Comparison of ENCODE assay signal across 25 cellular contexts in the genomic region with DNA sequence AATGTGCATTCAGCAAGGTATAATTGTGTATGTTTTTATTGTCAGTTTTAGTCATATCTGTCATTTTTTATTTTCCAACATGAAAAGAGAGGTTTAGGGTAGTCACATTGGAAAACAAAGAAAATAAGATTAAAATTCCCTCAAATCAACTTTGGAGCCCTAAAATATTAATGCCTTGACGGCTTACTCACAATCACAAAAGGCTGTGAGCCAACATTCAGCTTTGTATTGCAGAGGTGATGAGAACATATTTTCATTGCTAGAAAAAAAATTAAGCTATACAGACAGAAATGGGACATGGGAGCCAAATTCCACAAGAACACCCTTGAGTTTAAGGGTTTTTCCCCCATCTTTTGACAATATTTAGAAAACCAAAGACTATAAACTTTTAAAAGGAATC. TPM values are rescaled to one million over a fixed set of nuclear protein-coding genes. Genes with fewer than 3 reads are reported as not detected.
DNase-seq lines count a peak whose midpoint lies in the region; ATAC-seq and TF ChIP-seq lines count a peak whose summit lies in the region.
"Had no signal": no experiment of that assay in that cellular context is flagged by ENCODE, and none has a peak within 500 bp of the region (broad histone marks: within the 10 kb centered on the region; RNA-seq: fewer than 3 reads in every experiment).

No MANE protein-coding gene starts in this region.

- POLR2A ChIA-PET in SK-N-SH (lab: Yijun Ruan, JAX): no interaction called here

- H3K4me2 ChIP-seq in SK-N-SH: no peak overlapping the region
- H3K4me2 ChIP-seq: BLaER1, GM23338 had no signal

- TF ChIP-seq CTCF in SK-N-SH (IDR thresholded peaks at IDR 0.05) (no peak), fibroblast of pulmonary artery (IDR thresholded peaks at IDR 0.05; ENCODE audit: low read length, missing control alignments) (no peak), osteocyte (IDR thresholded peaks at IDR 0.05) (no peak), uterus (IDR thresholded peaks at IDR 0.05) (no peak)

- H3K36me3 ChIP-seq in SK-N-SH (replicated peaks in 1 of 2; ENCODE audit: control insufficient read depth in 1 of 2, insufficient read depth in 2 of 2, low read length in 1 of 2) (peaks cover 23 to 57% of the 10 kb centered on the region in 2 experiments), uterus (no peaks in the 10 kb centered on the region)
- H3K36me3 ChIP-seq: HAP-1 had no signal

- H3K27me3 Mint-ChIP-seq in osteocyte (ENCODE audit: unreplicated experiment): no peaks in the 10 kb centered on the region

- peaks cover 100% of the 10 kb centered on the region for H3K79me2 ChIP-seq in SK-N-SH (ENCODE audit: insufficient read depth)

- no peak overlapping the region for H3K4me3 ChIP-seq in SK-N-SH (ENCODE audit: low read depth in 2 of 2, low read length in 1 of 2)
- H3K4me3 ChIP-seq in fibroblast of pulmonary artery (replicated peaks; ENCODE audit: low read depth, low read length): no peak overlapping the region
- H3K4me3 ChIP-seq in uterus: no peak overlapping the region
- H3K4me3 ChIP-seq: BLaER1, GM23338, HAP-1 had no signal

- intact Hi-C loops in uterus (cut with DNase I; ENCODE audit: low total_unique reads): no loop called here

- H3K36me3 Mint-ChIP-seq in osteocyte (ENCODE audit: unreplicated experiment): peaks cover 73% of the 10 kb centered on the region
- H3K36me3 Mint-ChIP-seq: CD8-positive, alpha-beta T cell had no signal

- no peak for TF ChIP-seq POLR2A in uterus (IDR thresholded peaks at IDR 0.05)

- H2AFZ ChIP-seq in SK-N-SH (ENCODE audit: low read depth): no peak overlapping the region
- H2AFZ ChIP-seq: GM23338 had no signal

- H3K4me3 Mint-ChIP-seq in osteocyte (ENCODE audit: unreplicated experiment): no peak overlapping the region
- H3K4me3 Mint-ChIP-seq: CD8-positive, alpha-beta T cell; GM23338 had no signal

- ATAC-seq in SK-N-SH treated with all-trans-retinoic acid at 6 μM for 48 hours (no peak), HG03571 (IDR thresholded peaks at IDR 0.05; ENCODE audit: unreplicated experiment) (no peak)
- ATAC-seq: CD8-positive, alpha-beta T cell; GM23338; HepG2 had no signal

- peaks cover 87% of the 10 kb centered on the region for H3K4me1 Mint-ChIP-seq in osteocyte (ENCODE audit: unreplicated experiment)

- H3K9ac ChIP-seq in SK-N-SH: no peak overlapping the region
- H3K9ac ChIP-seq: BLaER1 had no signal

- CTCF ChIA-PET in SK-N-SH (lab: Yijun Ruan, JAX): interaction anchor here (0.7 kb wide), 1 partner anchor 27 kb away, joined by 3 read pairs; no protein-coding TSS in a partner anchor

- H3K27ac ChIP-seq in SK-N-SH (ENCODE audit: low read depth in 2 of 2, low read length in 1 of 2) (peak overlapping the region; percentile 13 to 40; a peak in 2 of 4 replicates), uterus (peak overlapping the region; percentile 70 to 89)
- H3K27ac ChIP-seq: 22Rv1, BLaER1, HL-60 had no signal

- H4K20me1 ChIP-seq in SK-N-SH (ENCODE audit: insufficient read depth): peaks cover 3% of the 10 kb centered on the region

- peak overlapping the region; percentile 58 for H3K27ac Mint-ChIP-seq in osteocyte (ENCODE audit: unreplicated experiment)
- H3K27ac Mint-ChIP-seq: CD8-positive, alpha-beta T cell; GM23338 had no signal

- no peak for DNase-seq in SK-N-SH
- peak; percentile 58 for DNase-seq in fibroblast of pulmonary artery (ENCODE audit: low read depth)
- no peak for DNase-seq in osteocyte (ENCODE audit: extremely low spot score, unreplicated experiment)
- DNase-seq in uterus: no peak
- DNase-seq in stimulated activated CD4-positive, alpha-beta T cell treated with anti-CD3 and anti-CD28 coated beads, Interleukin-12 subunit alpha, Interleukin-12 subunit beta, amount 100 ng/mL, for 4 hours: no peak
- no peak for DNase-seq in COLO668 (lab: John Stamatoyannopoulos, UW; ENCODE audit: unreplicated experiment)
- DNase-seq: ACHN; Calu3; CD8-positive, alpha-beta T cell; DMS153; KBM-7; MM.1S; NCI-H1048; NCI-H1417 treated with DMSO at 0.1 percent for 48 hours; NCI-H187; NCI-H446; NCI-H526 had no signal

- H3K9me3 ChIP-seq in SK-N-SH (no peaks in the 10 kb centered on the region), uterus (no peaks in the 10 kb centered on the region)
- H3K9me3 ChIP-seq: HAP-1 had no signal

- peaks cover 35% of the 10 kb centered on the region for H3F3A ChIP-seq in SK-N-SH (replicated peaks; ENCODE audit: insufficient read depth)

- H3K4me1 ChIP-seq in SK-N-SH (ENCODE audit: control insufficient read depth in 1 of 2, insufficient read depth in 2 of 2, low read depth in 1 of 2, low read length in 1 of 2) (peaks cover 5 to 39% of the 10 kb centered on the region in 2 experiments), uterus (peaks cover 11 to 30% of the 10 kb centered on the region in 2 donors)

- 82% methylated on average over 1 of the region's 1 CpG for WGBS in SK-N-SH (ENCODE audit: low lambda C conversion rate)

- TF ChIP-seq RAD21 in SK-N-SH (IDR thresholded peaks at IDR 0.05; ENCODE audit: low read length): no peak

- no peaks in the 10 kb centered on the region for H3K27me3 ChIP-seq in SK-N-SH (ENCODE audit: insufficient read depth)
- H3K27me3 ChIP-seq in uterus: no peaks in the 10 kb centered on the region
- H3K27me3 ChIP-seq: BLaER1 had no signal

- TF ChIP-seq EP300 in SK-N-SH (IDR thresholded peaks at IDR 0.05; ENCODE audit: borderline replicate concordance in 1 of 2, low read depth in 1 of 2, low read length in 1 of 2): no peak

- peaks cover 11% of the 10 kb centered on the region for H3K9me3 Mint-ChIP-seq in osteocyte (ENCODE audit: unreplicated experiment)
- H3K9me3 Mint-ChIP-seq: CD8-positive, alpha-beta T cell had no signal

- no peaks in the 10 kb centered on the region for H3K9me2 ChIP-seq in SK-N-SH

TF ChIP-seq in SK-N-SH, 30 proteins besides CTCF, POLR2A, EP300 and RAD21 (continues in another document):
- TF ChIP-seq TAF1 (IDR thresholded peaks at IDR 0.05; ENCODE audit: borderline replicate concordance, low read depth, low read length) (no peak), POLR2AphosphoS5 (IDR thresholded peaks at IDR 0.05; ENCODE audit: low read depth, low read length) (no peak), EZH2phosphoT487 (IDR thresholded peaks at IDR 0.05; ENCODE audit: borderline replicate concordance, low read depth) (no peak), CHD2 (IDR thresholded peaks at IDR 0.05; ENCODE audit: low read length, partially characterized antibody) (no peak), JUND (IDR thresholded peaks at IDR 0.05) (no peak), RFX5 (IDR thresholded peaks at IDR 0.05; ENCODE audit: low read length) (no peak), FOXJ3 (CRISPR knock-in tag; IDR thresholded peaks at IDR 0.05) (no peak), TCF12 (IDR thresholded peaks at IDR 0.05) (peak; percentile 10; the same call in 1 of the 2 replicates)
- TF ChIP-seq, protein P1, sequence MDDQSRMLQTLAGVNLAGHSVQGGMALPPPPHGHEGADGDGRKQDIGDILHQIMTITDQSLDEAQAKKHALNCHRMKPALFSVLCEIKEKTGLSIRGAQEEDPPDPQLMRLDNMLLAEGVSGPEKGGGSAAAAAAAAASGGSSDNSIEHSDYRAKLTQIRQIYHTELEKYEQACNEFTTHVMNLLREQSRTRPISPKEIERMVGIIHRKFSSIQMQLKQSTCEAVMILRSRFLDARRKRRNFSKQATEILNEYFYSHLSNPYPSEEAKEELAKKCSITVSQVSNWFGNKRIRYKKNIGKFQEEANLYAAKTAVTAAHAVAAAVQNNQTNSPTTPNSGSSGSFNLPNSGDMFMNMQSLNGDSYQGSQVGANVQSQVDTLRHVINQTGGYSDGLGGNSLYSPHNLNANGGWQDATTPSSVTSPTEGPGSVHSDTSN (IDR thresholded peaks at IDR 0.05): peak; percentile 13; the same call in 1 of the 2 replicates

TF ChIP-seq in SK-N-SH treated with all-trans-retinoic acid at 6 μM for 48 hours, 23 proteins besides CTCF, POLR2A, EP300 and RAD21 (continues in another document):
- TF ChIP-seq ZFP3 (CRISPR knock-in tag; IDR thresholded peaks at IDR 0.05) (no peak), ISL1 (CRISPR knock-in tag; IDR thresholded peaks at IDR 0.05) (no peak)
- TF ChIP-seq, protein P2, sequence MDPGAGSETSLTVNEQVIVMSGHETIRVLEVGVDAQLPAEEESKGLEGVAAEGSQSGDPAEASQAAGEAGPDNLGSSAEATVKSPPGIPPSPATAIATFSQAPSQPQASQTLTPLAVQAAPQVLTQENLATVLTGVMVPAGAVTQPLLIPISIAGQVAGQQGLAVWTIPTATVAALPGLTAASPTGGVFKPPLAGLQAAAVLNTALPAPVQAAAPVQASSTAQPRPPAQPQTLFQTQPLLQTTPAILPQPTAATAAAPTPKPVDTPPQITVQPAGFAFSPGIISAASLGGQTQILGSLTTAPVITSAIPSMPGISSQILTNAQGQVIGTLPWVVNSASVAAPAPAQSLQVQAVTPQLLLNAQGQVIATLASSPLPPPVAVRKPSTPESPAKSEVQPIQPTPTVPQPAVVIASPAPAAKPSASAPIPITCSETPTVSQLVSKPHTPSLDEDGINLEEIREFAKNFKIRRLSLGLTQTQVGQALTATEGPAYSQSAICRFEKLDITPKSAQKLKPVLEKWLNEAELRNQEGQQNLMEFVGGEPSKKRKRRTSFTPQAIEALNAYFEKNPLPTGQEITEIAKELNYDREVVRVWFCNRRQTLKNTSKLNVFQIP (CRISPR knock-in tag; IDR thresholded peaks at IDR 0.05; ENCODE audit: borderline replicate concordance, low read depth): no peak

RNA-seq across cellular contexts. Expression of a gene that starts 30.2 kb away (rescaled TPM):
- polyA plus RNA-seq in SK-N-SH (2012; rRNA removed): 299 and 303 TPM in 2 replicates
- polyA plus RNA-seq in SK-N-SH (2012; cell fraction: cytosol; rRNA removed): 269 and 329 TPM in 2 replicates
- 304 and 462 TPM in 2 replicates for polyA plus RNA-seq in SK-N-SH (2012; cell fraction: nucleus; rRNA removed)
- 781 and 807 TPM in 2 replicates for total RNA-seq in osteocyte
- 1,000 to 10,000 TPM in 1 of 4 donors, 100 to 1,000 TPM in 3; 351 to 1,046 (median 551) TPM for total RNA-seq in uterus
- total RNA-seq: CD8-positive, alpha-beta T cell had no signal
